Comparison of ENCODE assay signal across 15 cellular contexts in the genomic region with DNA sequence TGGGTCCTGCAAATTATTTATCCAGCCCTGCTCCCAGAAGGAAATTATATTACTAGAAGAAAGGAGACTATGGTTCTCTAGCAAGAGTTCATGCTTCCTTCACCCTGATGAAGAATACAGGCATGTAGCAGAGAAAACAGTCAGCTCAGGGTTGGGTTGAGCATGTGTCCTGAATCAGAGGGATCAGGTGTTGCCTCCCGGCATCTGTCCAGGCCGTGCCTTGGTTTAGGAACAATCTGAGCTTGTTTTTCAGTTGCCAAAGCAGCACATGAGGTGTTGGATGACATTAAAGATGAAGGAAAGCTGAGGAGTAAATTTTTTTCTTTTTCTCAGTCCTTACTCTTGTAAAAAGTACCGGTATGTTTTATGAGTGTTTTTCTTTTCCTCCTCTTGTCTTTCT.
DNase-seq lines count a peak whose midpoint lies in the region; ATAC-seq, FAIRE-seq and TF ChIP-seq lines count a peak whose summit lies in the region.
"Had no signal": no experiment of that assay in that cellular context is flagged by ENCODE, and none has a peak within 500 bp of the region (broad histone marks: within the 10 kb centered on the region; RNA-seq: fewer than 3 reads in every experiment).

No MANE protein-coding gene starts in this region.

- no peaks in the 10 kb centered on the region for H3K4me1 Mint-ChIP-seq in Caco-2 (ENCODE audit: low read depth, unreplicated experiment)
- H3K4me1 Mint-ChIP-seq: CD8-positive, alpha-beta memory T cell; GM23338 had no signal

- no peak overlapping the region for H3K4me3 Mint-ChIP-seq in Caco-2 (ENCODE audit: unreplicated experiment)
- H3K4me3 Mint-ChIP-seq: CD8-positive, alpha-beta memory T cell; GM23338; IgD-negative memory B cell had no signal

- H3K27me3 Mint-ChIP-seq in Caco-2 (ENCODE audit: insufficient read depth, unreplicated experiment) = no peaks in the 10 kb centered on the region

- intact Hi-C loops in gastrocnemius medialis (cut with DNase I; ENCODE audit: low total_unique reads) (no loop called here), Caco-2 (cut with micrococcal nuclease; ENCODE audit: unreplicated experiment) (no loop called here)

- ATAC-seq in gastrocnemius medialis = peak; percentile 78 to 98
- ATAC-seq: A549, GM23338 had no signal

- DNase-seq in GM12892 (ENCODE audit: insufficient read length) (no peak), NCI-H2171 (lab: John Stamatoyannopoulos, UW) (peak; percentile 5), left kidney (ENCODE audit: low read depth, low spot score) (peak; percentile 57), gastrocnemius medialis (peak; percentile 61 to 77), DMS53 (lab: John Stamatoyannopoulos, UW) (no peak), Caco-2 (no peak)
- DNase-seq: CD8-positive, alpha-beta memory T cell; DMS79 treated with DMSO at 0.1 percent for 48 hours; EL; H7 had no signal

- H3K36me3 ChIP-seq in gastrocnemius medialis = no peaks in the 10 kb centered on the region
- no peaks in the 10 kb centered on the region for H3K36me3 ChIP-seq in Caco-2 (ENCODE audit: control insufficient read depth, insufficient read depth, low read length)

- peaks cover 0 to 4% of the 10 kb centered on the region in 2 donors for H3K4me1 ChIP-seq in gastrocnemius medialis
- no peaks in the 10 kb centered on the region for H3K4me1 ChIP-seq in Caco-2

- peak overlapping the region in 1 of 4 donors; percentile 7 for H3K27ac ChIP-seq in gastrocnemius medialis
- H3K27ac ChIP-seq: A549 had no signal

- TF ChIP-seq CTCF in gastrocnemius medialis (IDR thresholded peaks at IDR 0.05 in 4 of 5, conservative IDR thresholded peaks at IDR 0.05 in 1 of 5) = no peak
- TF ChIP-seq CTCF in Caco-2 (IDR thresholded peaks at IDR 0.05; ENCODE audit: insufficient read depth in 1 of 2, low read depth in 1 of 2, low read length in 1 of 2, severe bottlenecking in 1 of 2, unreplicated experiment in 1 of 2) = no peak

- no peak for TF ChIP-seq POLR2A in GM12892 (IDR thresholded peaks at IDR 0.05; ENCODE audit: low read depth, low read length)
- TF ChIP-seq POLR2A in gastrocnemius medialis (IDR thresholded peaks at IDR 0.05) = no peak

- in situ Hi-C loops in gastrocnemius medialis (cut with MboI; ENCODE audit: low sequenced_read_pairs in 4 of 4) = no loop called here

- FAIRE-seq in GM12892 (lab: Jason Lieb, UNC) = peak; percentile 42
- FAIRE-seq: A549, G401.6, GM12891 had no signal

- H3K36me3 Mint-ChIP-seq in Caco-2 (ENCODE audit: insufficient read depth, unreplicated experiment) = no peaks in the 10 kb centered on the region
- H3K36me3 Mint-ChIP-seq: CD8-positive, alpha-beta memory T cell; IgD-negative memory B cell had no signal

- H3K9me3 ChIP-seq in gastrocnemius medialis (no peaks in the 10 kb centered on the region), Caco-2 (no peaks in the 10 kb centered on the region)
- H3K9me3 ChIP-seq: A549 had no signal

- H3K4me3 ChIP-seq in gastrocnemius medialis (no peak overlapping the region), Caco-2 (ENCODE audit: low read depth, low read length) (no peak overlapping the region)
- H3K4me3 ChIP-seq: A549, GM23338 had no signal

- CTCF ChIA-PET in Caco-2 (lab: Charles Lee) = no interaction called here

- no peaks in the 10 kb centered on the region for H3K9me3 Mint-ChIP-seq in Caco-2 (ENCODE audit: unreplicated experiment)
- H3K9me3 Mint-ChIP-seq: CD8-positive, alpha-beta memory T cell; GM23338; IgD-negative memory B cell had no signal

- no peak overlapping the region for H3K27ac Mint-ChIP-seq in Caco-2 (ENCODE audit: unreplicated experiment)
- H3K27ac Mint-ChIP-seq: GM23338, IgD-negative memory B cell had no signal

- POLR2A ChIA-PET in Caco-2 (lab: Charles Lee) = interaction anchor here (0.6 kb wide), 1 partner anchor 764 kb away, joined by 4 read pairs; no protein-coding TSS in a partner anchor

- H3K27me3 ChIP-seq in gastrocnemius medialis = no peaks in the 10 kb centered on the region
- H3K27me3 ChIP-seq in Caco-2 (replicated peaks; ENCODE audit: control insufficient read depth, insufficient read depth, low read length) = no peaks in the 10 kb centered on the region

- no TSS peak for BruUV-seq in Caco-2 (replicated peaks; lab: Mats Ljungman, UMichigan)

Comparison
In these comparisons a context has a peak if more than half of its experiments do, and no peak if none do; other contexts are left out.
1. DNase-seq: peak in NCI-H2171 (single experiment), left kidney (single experiment) and gastrocnemius medialis (2 of 2); none in GM12892 (single experiment), DMS53 (single experiment) and Caco-2 (0 of 2).